Comparison of ENCODE assay signal across 9 cellular contexts in genomic region chr20:59850018-59850641, GRCh38.
DNase-seq lines count a peak whose midpoint lies in the region; ATAC-seq and TF ChIP-seq lines count a peak whose summit lies in the region.
"Had no signal": no experiment of that assay in that cellular context is flagged by ENCODE, and none has a peak within 500 bp of the region (broad histone marks: within the 10 kb centered on the region; RNA-seq: fewer than 3 reads in every experiment).

No MANE protein-coding gene starts in this region.

- ATAC-seq in GM18520 (IDR thresholded peaks at IDR 0.05; ENCODE audit: unreplicated experiment), result no peak

- TF ChIP-seq EP300 in tibial nerve (IDR thresholded peaks at IDR 0.05), result no peak

- 59 to 66% methylated on average over 7 of the region's 7 CpGs for WGBS in tibial nerve, 2 donors

- no peaks in the 10 kb centered on the region for H3K4me1 ChIP-seq in tibial nerve

- no peak for TF ChIP-seq POLR2A in tibial nerve (IDR thresholded peaks at IDR 0.05)

- no peak overlapping the region for H3K4me3 Mint-ChIP-seq in glutamatergic neuron (ENCODE audit: unreplicated experiment)
- H3K4me3 Mint-ChIP-seq in activated CD4-positive, alpha-beta memory T cell treated with anti-CD3 and anti-CD28 coated beads for 36 hours, result no peak overlapping the region

- no peak overlapping the region for H3K27ac ChIP-seq in tibial nerve
- H3K27ac ChIP-seq: SK-N-MC had no signal

- H3K36me3 ChIP-seq in tibial nerve, result no peaks in the 10 kb centered on the region

- POLR2A ChIA-PET in activated CD4-positive, alpha-beta memory T cell treated with anti-CD3 and anti-CD28 coated beads for 36 hours (lab: Charles Lee), result no interaction called here

- no peak overlapping the region for H3K4me3 ChIP-seq in tibial nerve
- H3K4me3 ChIP-seq: SK-N-MC had no signal

- intact Hi-C loops in activated CD4-positive, alpha-beta memory T cell treated with anti-CD3 and anti-CD28 coated beads for 36 hours (cut with micrococcal nuclease), result no loop called here

- no peaks in the 10 kb centered on the region for H3K4me1 Mint-ChIP-seq in glutamatergic neuron (ENCODE audit: low read depth, unreplicated experiment)
- H3K4me1 Mint-ChIP-seq in activated CD4-positive, alpha-beta memory T cell treated with anti-CD3 and anti-CD28 coated beads for 36 hours (ENCODE audit: low read depth), result no peaks in the 10 kb centered on the region

- TF ChIP-seq CTCF in glutamatergic neuron (IDR thresholded peaks at IDR 0.05; ENCODE audit: partially characterized antibody, unreplicated experiment) (peak; percentile 87), tibial nerve (IDR thresholded peaks at IDR 0.05) (peak; percentile 52 to 69 (median 57))

- no peaks in the 10 kb centered on the region for H3K36me3 Mint-ChIP-seq in glutamatergic neuron (ENCODE audit: unreplicated experiment)
- H3K36me3 Mint-ChIP-seq in activated CD4-positive, alpha-beta memory T cell treated with anti-CD3 and anti-CD28 coated beads for 36 hours, result peaks cover 2% of the 10 kb centered on the region

- H3K9me3 Mint-ChIP-seq in glutamatergic neuron (ENCODE audit: unreplicated experiment), result no peaks in the 10 kb centered on the region
- no peaks in the 10 kb centered on the region for H3K9me3 Mint-ChIP-seq in activated CD4-positive, alpha-beta memory T cell treated with anti-CD3 and anti-CD28 coated beads for 36 hours

- DNase-seq in GM03348 (ENCODE audit: low spot score) (peak; percentile 58), LoVo (ENCODE audit: low spot score) (peak; percentile 42), SKM-1 (lab: John Stamatoyannopoulos, UW; ENCODE audit: unreplicated experiment) (peak; percentile 19), glutamatergic neuron (no peak), tibial nerve (ENCODE audit: low spot score in 2 of 2) (no peak)
- DNase-seq in stimulated activated CD4-positive, alpha-beta T cell treated with anti-CD3 and anti-CD28 coated beads, Interleukin-4, amount 100 ng/mL, for 1 hour, result no peak
- DNase-seq in activated CD4-positive, alpha-beta memory T cell treated with anti-CD3 and anti-CD28 coated beads for 36 hours, result no peak

- no peak overlapping the region for H3K27ac Mint-ChIP-seq in glutamatergic neuron (ENCODE audit: unreplicated experiment)
- H3K27ac Mint-ChIP-seq in activated CD4-positive, alpha-beta memory T cell treated with anti-CD3 and anti-CD28 coated beads for 36 hours, result no peak overlapping the region

- CTCF ChIA-PET in activated CD4-positive, alpha-beta memory T cell treated with anti-CD3 and anti-CD28 coated beads for 36 hours (lab: Charles Lee), result interaction anchor here (0.8 to 3.6 kb wide), 9 partner anchors 9 to 252 kb away, joined by 3 to 15 read pairs (median 5); no protein-coding TSS in a partner anchor

- no peaks in the 10 kb centered on the region for H3K27me3 ChIP-seq in tibial nerve

- no peaks in the 10 kb centered on the region for H3K9me3 ChIP-seq in tibial nerve

- no peaks in the 10 kb centered on the region for H3K27me3 Mint-ChIP-seq in glutamatergic neuron (ENCODE audit: unreplicated experiment)
- H3K27me3 Mint-ChIP-seq in activated CD4-positive, alpha-beta memory T cell treated with anti-CD3 and anti-CD28 coated beads for 36 hours, result no peaks in the 10 kb centered on the region

Comparison
In these comparisons a context has a peak if more than half of its experiments do, and no peak if none do; other contexts are left out.
1. DNase-seq: peak in GM03348 (single experiment), LoVo (single experiment) and SKM-1 (single experiment); none in glutamatergic neuron (single experiment), tibial nerve (0 of 2), stimulated activated CD4-positive, alpha-beta T cell treated with anti-CD3 and anti-CD28 coated beads, Interleukin-4, amount 100 ng/mL, for 1 hour (single experiment) and activated CD4-positive, alpha-beta memory T cell treated with anti-CD3 and anti-CD28 coated beads for 36 hours (single experiment).